ENCODE assay signal across 11 cellular contexts in genomic region chr12:90515199-90516175, GRCh38.
DNase-seq lines count a peak whose midpoint lies in the region; ATAC-seq and TF ChIP-seq lines count a peak whose summit lies in the region.
"Had no signal": no experiment of that assay in that cellular context is flagged by ENCODE, and none has a peak within 500 bp of the region (broad histone marks: within the 10 kb centered on the region; RNA-seq: fewer than 3 reads in every experiment).

No MANE protein-coding gene starts in this region.

- ATAC-seq in GM19025 (IDR thresholded peaks at IDR 0.05; ENCODE audit: low read depth, unreplicated experiment): peak; percentile 95
- peak; percentile 99 for ATAC-seq in HG02885 (IDR thresholded peaks at IDR 0.05; ENCODE audit: poor library complexity, unreplicated experiment)
- ATAC-seq: upper lobe of right lung had no signal

- H3K4me3 Mint-ChIP-seq in nephron progenitor cell (no peak overlapping the region), immature natural killer cell (no peak overlapping the region)
- H3K4me3 Mint-ChIP-seq: activated naive CD4-positive, alpha-beta T cell treated with anti-CD3 and anti-CD28 coated beads for 36 hours had no signal

- CTCF ChIA-PET in AG04449 (lab: Yijun Ruan, JAX) (no interaction called here), PC-9 (lab: Charles Lee) (no interaction called here)

- H3K27ac ChIP-seq in PC-9: no peak overlapping the region
- H3K27ac ChIP-seq: BLaER1 treated with 17β-estradiol and CSF1 and Interleukin-3, amounts not matched to agents 10 nM and 100 nM; upper lobe of right lung had no signal

- no peaks in the 10 kb centered on the region for H3K9me2 ChIP-seq in PC-9 (ENCODE audit: insufficient read depth)

- BruUV-seq in PC-9 (replicated peaks; lab: Mats Ljungman, UMichigan): no TSS peak

- peak overlapping the region; percentile 54 for H2AFZ ChIP-seq in PC-9

- H3K79me2 ChIP-seq in PC-9 (ENCODE audit: low read depth): no peaks in the 10 kb centered on the region

- peaks cover 3% of the 10 kb centered on the region for H3K9me3 Mint-ChIP-seq in nephron progenitor cell
- peaks cover 0 to 10% (median 1%) of the 10 kb centered on the region in 6 donors for H3K9me3 Mint-ChIP-seq in immature natural killer cell
- H3K9me3 Mint-ChIP-seq: activated naive CD4-positive, alpha-beta T cell treated with anti-CD3 and anti-CD28 coated beads for 36 hours had no signal

- H4K20me1 ChIP-seq in PC-9 (ENCODE audit: insufficient read depth): no peaks in the 10 kb centered on the region
- H4K20me1 ChIP-seq: BLaER1 treated with 17β-estradiol and CSF1 and Interleukin-3, amounts not matched to agents 10 nM and 100 nM had no signal

- H3K4me1 Mint-ChIP-seq in nephron progenitor cell (peaks cover 39% of the 10 kb centered on the region), immature natural killer cell (no peaks in the 10 kb centered on the region)

- H3K9me3 ChIP-seq in PC-9 (ENCODE audit: insufficient read depth, low read depth): no peaks in the 10 kb centered on the region
- H3K9me3 ChIP-seq: BLaER1 treated with 17β-estradiol and CSF1 and Interleukin-3, amounts not matched to agents 10 nM and 100 nM; upper lobe of right lung had no signal

- peaks cover 3% of the 10 kb centered on the region; the same call in 1 of the 2 replicates for H3F3A ChIP-seq in PC-9 (ENCODE audit: insufficient read depth, low read depth)

- intact Hi-C loops in PC-9 (cut with micrococcal nuclease; ENCODE audit: unreplicated experiment): no loop called here

- H3K4me2 ChIP-seq in PC-9: peak overlapping the region; percentile 37; the same call in 1 of the 2 replicates

- H3K27me3 Mint-ChIP-seq in nephron progenitor cell (ENCODE audit: low read depth, poor library complexity): no peaks in the 10 kb centered on the region
- H3K27me3 Mint-ChIP-seq in immature natural killer cell (ENCODE audit: low read depth in 3 of 3): no peaks in the 10 kb centered on the region

- TF ChIP-seq CTCF in AG04449 (IDR thresholded peaks at IDR 0.05; ENCODE audit: insufficient read depth, low read length, missing control alignments) (no peak), PC-9 (conservative IDR thresholded peaks at IDR 0.05) (no peak), nephron progenitor cell (IDR thresholded peaks at IDR 0.05) (no peak)

- H3K4me3 ChIP-seq in AG04449 (ENCODE audit: low read depth, low read length) (no peak overlapping the region), PC-9 (peak overlapping the region; percentile 19; the same call in 1 of the 2 replicates)
- H3K4me3 ChIP-seq: BLaER1 treated with 17β-estradiol and CSF1 and Interleukin-3, amounts not matched to agents 10 nM and 100 nM; upper lobe of right lung had no signal

- H3K36me3 Mint-ChIP-seq in nephron progenitor cell (ENCODE audit: low read depth) (no peaks in the 10 kb centered on the region), immature natural killer cell (no peaks in the 10 kb centered on the region)

- no peaks in the 10 kb centered on the region for H3K36me3 ChIP-seq in PC-9 (ENCODE audit: low read depth)
- H3K36me3 ChIP-seq: BLaER1 treated with 17β-estradiol and CSF1 and Interleukin-3, amounts not matched to agents 10 nM and 100 nM; upper lobe of right lung had no signal

- no peaks in the 10 kb centered on the region for H3K27me3 ChIP-seq in PC-9 (ENCODE audit: insufficient read depth, low read depth)
- H3K27me3 ChIP-seq: BLaER1 treated with 17β-estradiol and CSF1 and Interleukin-3, amounts not matched to agents 10 nM and 100 nM; upper lobe of right lung had no signal

- POLR2A ChIA-PET in AG04449 (lab: Yijun Ruan, JAX) (no interaction called here), PC-9 (lab: Charles Lee; ENCODE audit: unreplicated experiment) (interaction anchor here (0.7 kb wide), 1 partner anchor 1278 kb away, joined by 3 read pairs; no protein-coding TSS in a partner anchor)

- H3K4me1 ChIP-seq in PC-9 (replicated peaks; ENCODE audit: insufficient read depth): peaks cover 13% of the 10 kb centered on the region

- DNase-seq in AG04449 (ENCODE audit: low read depth, low spot score) (peak; percentile 7), PC-9 (no peak), nephron progenitor cell (no peak), immature natural killer cell (no peak), DMS114 treated with DMSO at 0.1 percent for 48 hours (lab: John Stamatoyannopoulos, UW; ENCODE audit: unreplicated experiment) (no peak)
- no peak for DNase-seq in effector CD4-positive, alpha-beta T cell
- DNase-seq: activated naive CD4-positive, alpha-beta T cell treated with anti-CD3 and anti-CD28 coated beads for 36 hours; upper lobe of right lung had no signal

- H3K27ac Mint-ChIP-seq in nephron progenitor cell (no peak overlapping the region), immature natural killer cell (no peak overlapping the region)
- H3K27ac Mint-ChIP-seq: activated naive CD4-positive, alpha-beta T cell treated with anti-CD3 and anti-CD28 coated beads for 36 hours had no signal
